Comparison of ENCODE assay signal across 21 cellular contexts in genomic region chr3:52359116-52359855, GRCh38.
"Had no signal": no experiment of that assay in that cellular context is flagged by ENCODE, and none has a peak within 500 bp of the region (broad histone marks: within the 10 kb centered on the region; RNA-seq: fewer than 3 reads in every experiment).

No MANE protein-coding gene starts in this region.

- DNase-seq: colonic mucosa; effector CD8-positive, alpha-beta T cell; endodermal cell; foreskin fibroblast; gastrocnemius medialis; head of caudate nucleus; left colon; natural killer cell; sigmoid colon; stimulated activated CD4-positive, alpha-beta T cell treated with anti-CD3 and anti-CD28 coated beads, Interleukin-2, amount 100 ng/mL, for 48 hours; stimulated activated naive B cell treated with anti-CD40 and anti-IgM and Interleukin-4, amounts not matched to agents 10 μg/mL and 1 μg/mL and 100 μg/mL, for 72 hours had no signal

- H3K9me3 ChIP-seq: colonic mucosa, gastrocnemius medialis, neutrophil, pancreas, sigmoid colon, thoracic aorta, tibial nerve, upper lobe of left lung had no signal

- H3K4me3 ChIP-seq: colonic mucosa, gastrocnemius medialis, lung, pancreas, sigmoid colon, thoracic aorta, tibial nerve, upper lobe of left lung had no signal

- H3K27ac ChIP-seq: colonic mucosa, epithelial cell of prostate, gastrocnemius medialis, neutrophil, pancreas, sigmoid colon, thoracic aorta, tibial nerve, upper lobe of left lung had no signal

- H3K36me3 ChIP-seq: colonic mucosa, pancreas had no signal

- FAIRE-seq: keratinocyte, pancreas, urothelium cell line had no signal

- ATAC-seq: esophagus mucosa; gastrocnemius medialis; left colon; natural killer cell; pancreas; stimulated activated naive B cell treated with anti-CD40 and anti-IgM and Interleukin-4, amounts not matched to agents 10 μg/mL and 1 μg/mL and 100 μg/mL, for 72 hours had no signal

- H3K4me1 ChIP-seq: colonic mucosa, gastrocnemius medialis, pancreas, sigmoid colon, tibial nerve, upper lobe of left lung had no signal

- H3K27me3 ChIP-seq: colonic mucosa, gastrocnemius medialis, neutrophil, pancreas, sigmoid colon, tibial nerve, upper lobe of left lung had no signal
